ENCODE assay signal across 28 cellular contexts in genomic region chr2:148684507-148684906, GRCh38.
"Had no signal": no experiment of that assay in that cellular context is flagged by ENCODE, and none has a peak within 500 bp of the region (broad histone marks: within the 10 kb centered on the region; RNA-seq: fewer than 3 reads in every experiment).

No MANE protein-coding gene starts in this region.

- FAIRE-seq: astrocyte had no signal

- H3K27me3 ChIP-seq: Peyer's patch, SJCRH30 had no signal

- DNase-seq: activated CD4-positive, alpha-beta T cell treated with anti-CD3 and anti-CD28 coated beads for 4 hours; activated CD8-positive, alpha-beta memory T cell treated with anti-CD3 and anti-CD28 coated beads, Interleukin-2, amount 50 U/mL, for 48 hours; activated CD8-positive, alpha-beta T cell treated with anti-CD3 and anti-CD28 coated beads, Interleukin-2, amount 10 ng/mL, durations not matched to agents 7 days and 5 days; activated gamma-delta T cell; activated naive CD4-positive, alpha-beta T cell treated with anti-CD3 and anti-CD28 coated beads, Interleukin-2, amount 50 U/mL, for 16 hours; activated naive CD8-positive, alpha-beta T cell treated with anti-CD3 and anti-CD28 coated beads, Interleukin-2, amount 50 U/mL, for 24 hours; activated T-cell treated with anti-CD3 and anti-CD28 coated beads, Interleukin-2, amount 50 U/mL, for 24 hours; amniotic stem cell; Karpas-422; MM.1S; NCI-H1105; NCI-H1436; NCI-H1694 treated with DMSO at 0.1 percent for 48 hours; NCI-H2029 treated with DMSO at 0.1 percent for 48 hours; NCI-H510A treated with DMSO at 0.1 percent for 48 hours; NCI-H69; NK-92 treated with Interleukin-12 subunit alpha and Interleukin-12 subunit beta, amount 100 ng/mL, for 24 hours; OCI-M1; Peyer's patch; Right ventricle myocardium superior; SJCRH30; SK-N-SH; T-helper 1 cell; WERI-Rb-1 had no signal

- H3K4me1 ChIP-seq: Peyer's patch, SJCRH30 had no signal

- H3K27me3 Mint-ChIP-seq: activated naive CD8-positive, alpha-beta T cell treated with anti-CD3 and anti-CD28 coated beads, Interleukin-2, amount 50 U/mL, for 24 hours; activated T-cell treated with anti-CD3 and anti-CD28 coated beads, Interleukin-2, amount 50 U/mL, for 24 hours; brain; central memory CD8-positive, alpha-beta T cell had no signal

- H3K9me3 ChIP-seq: Peyer's patch, SJCRH30, SK-N-SH had no signal

- H3K9me3 Mint-ChIP-seq: central memory CD8-positive, alpha-beta T cell had no signal

- H3K4me2 ChIP-seq: SK-N-SH had no signal

- ATAC-seq: activated CD8-positive, alpha-beta T cell treated with anti-CD3 and anti-CD28 coated beads, Interleukin-2, amount 10 ng/mL, durations not matched to agents 7 days and 5 days; activated naive CD8-positive, alpha-beta T cell treated with anti-CD3 and anti-CD28 coated beads, Interleukin-2, amount 50 U/mL, for 24 hours had no signal

- H3K27ac ChIP-seq: Peyer's patch, RWPE1, SJCRH30, WERI-Rb-1 had no signal

- H3K36me3 ChIP-seq: Peyer's patch, SJCRH30, WERI-Rb-1 had no signal

- H3K4me3 Mint-ChIP-seq: activated CD8-positive, alpha-beta T cell treated with anti-CD3 and anti-CD28 coated beads, Interleukin-2, amount 10 ng/mL, durations not matched to agents 7 days and 5 days; activated naive CD8-positive, alpha-beta T cell treated with anti-CD3 and anti-CD28 coated beads, Interleukin-2, amount 50 U/mL, for 24 hours; activated T-cell treated with anti-CD3 and anti-CD28 coated beads, Interleukin-2, amount 50 U/mL, for 24 hours; brain; central memory CD8-positive, alpha-beta T cell had no signal

- H3K27ac Mint-ChIP-seq: activated CD8-positive, alpha-beta T cell treated with anti-CD3 and anti-CD28 coated beads, Interleukin-2, amount 10 ng/mL, durations not matched to agents 7 days and 5 days; activated naive CD8-positive, alpha-beta T cell treated with anti-CD3 and anti-CD28 coated beads, Interleukin-2, amount 50 U/mL, for 24 hours; activated T-cell treated with anti-CD3 and anti-CD28 coated beads, Interleukin-2, amount 50 U/mL, for 24 hours; brain had no signal

- H3K9ac ChIP-seq: SK-N-SH had no signal

- H3K4me3 ChIP-seq: Peyer's patch, SJCRH30 had no signal

- H3K4me1 Mint-ChIP-seq: brain had no signal
